Comparison of ENCODE assay signal across 25 cellular contexts in genomic region chr22:22891139-22891621, GRCh38. TPM values are rescaled to one million over a fixed set of nuclear protein-coding genes. Genes with fewer than 3 reads are reported as not detected.
DNase-seq lines count a peak whose midpoint lies in the region; ATAC-seq and TF ChIP-seq lines count a peak whose summit lies in the region.
"Had no signal": no experiment of that assay in that cellular context is flagged by ENCODE, and none has a peak within 500 bp of the region (broad histone marks: within the 10 kb centered on the region; RNA-seq: fewer than 3 reads in every experiment).

No MANE protein-coding gene starts in this region.

- H3K9me2 ChIP-seq in Karpas-422 (replicated peaks; ENCODE audit: insufficient read depth, low read length), result no peaks in the 10 kb centered on the region
- H3K9me2 ChIP-seq: SK-N-SH had no signal

- POLR2A ChIA-PET in activated B cell treated with CpG ODN at 0.5 μM for 24 hours (lab: Charles Lee), result interaction anchor here (0.8 to 9.9 kb wide), 2 partner anchors 43 to 62 kb away, joined by 3 to 230 read pairs; no protein-coding TSS in a partner anchor

- H3K9me3 Mint-ChIP-seq in stimulated activated naive CD8-positive, alpha-beta T cell treated with anti-CD3 and anti-CD28 coated beads, Interleukin-15, Interleukin-2, amounts not matched to agents 100 ng/mL and 50 ng/mL, for 24 hours, result no peaks in the 10 kb centered on the region
- H3K9me3 Mint-ChIP-seq in stimulated activated naive CD8-positive, alpha-beta T cell treated with anti-CD3 and anti-CD28 coated beads, Interleukin-15, amount 100 ng/mL, for 72 hours, result no peaks in the 10 kb centered on the region
- H3K9me3 Mint-ChIP-seq in activated B cell treated with CpG ODN at 0.5 μM for 24 hours (no peaks in the 10 kb centered on the region), endothelial cell (ENCODE audit: unreplicated experiment) (no peaks in the 10 kb centered on the region)
- H3K9me3 Mint-ChIP-seq: GM23338, T-cell had no signal

- H3K36me3 ChIP-seq in Karpas-422 (ENCODE audit: insufficient read depth, low read length), result no peaks in the 10 kb centered on the region; the same call in 1 of the 2 replicates
- H3K36me3 ChIP-seq: HAP-1 had no signal

- H3K27me3 ChIP-seq in Karpas-422 (ENCODE audit: low read length), result no peaks in the 10 kb centered on the region

- no peak for ATAC-seq in stimulated activated naive CD8-positive, alpha-beta T cell treated with anti-CD3 and anti-CD28 coated beads, Interleukin-15, amount 100 ng/mL, for 72 hours
- ATAC-seq in activated B cell treated with CpG ODN at 0.5 μM for 24 hours (ENCODE audit: low read depth), result no peak
- ATAC-seq: GM23338, HepG2, Panc1, T-cell had no signal

- no peak overlapping the region for H3K27ac Mint-ChIP-seq in stimulated activated naive CD8-positive, alpha-beta T cell treated with anti-CD3 and anti-CD28 coated beads, Interleukin-15, Interleukin-2, amounts not matched to agents 100 ng/mL and 50 ng/mL, for 24 hours
- H3K27ac Mint-ChIP-seq in stimulated activated naive CD8-positive, alpha-beta T cell treated with anti-CD3 and anti-CD28 coated beads, Interleukin-15, amount 100 ng/mL, for 72 hours, result no peak overlapping the region
- H3K27ac Mint-ChIP-seq in activated B cell treated with CpG ODN at 0.5 μM for 24 hours, result peak overlapping the region; percentile 71
- no peak overlapping the region for H3K27ac Mint-ChIP-seq in endothelial cell (ENCODE audit: unreplicated experiment)
- H3K27ac Mint-ChIP-seq: CD14-positive monocyte, GM23338, T-cell had no signal

- DNase-seq in stimulated activated naive CD8-positive, alpha-beta T cell treated with anti-CD3 and anti-CD28 coated beads, Interleukin-15, amount 100 ng/mL, for 72 hours, result no peak
- DNase-seq in Karpas-422 (no peak), activated B cell treated with CpG ODN at 0.5 μM for 24 hours (no peak), endothelial cell (ENCODE audit: low spot score) (no peak), iPS-NIHi7 (ENCODE audit: extremely low spot score) (no peak)
- DNase-seq in activated CD4-positive, alpha-beta T cell treated with anti-CD3 and anti-CD28 coated beads, Interleukin-2, amount 50 U/mL, for 4 hours, result no peak
- DNase-seq: 8988T, EL, GF-D8, KG1, NCI-H1417 treated with DMSO at 0.1 percent for 48 hours, NCI-H187, NCI-H2107, SIG-M5, SK-N-SH, T-cell had no signal

- peaks cover 30% of the 10 kb centered on the region for H4K20me1 ChIP-seq in Karpas-422 (ENCODE audit: insufficient read depth, low read depth, low read length)

- no peak overlapping the region for H3K27ac ChIP-seq in Karpas-422 (ENCODE audit: low read length)
- H3K27ac ChIP-seq: HL-60 had no signal

- peak overlapping the region; percentile 32 for H3K4me3 Mint-ChIP-seq in stimulated activated naive CD8-positive, alpha-beta T cell treated with anti-CD3 and anti-CD28 coated beads, Interleukin-15, Interleukin-2, amounts not matched to agents 100 ng/mL and 50 ng/mL, for 24 hours
- H3K4me3 Mint-ChIP-seq in stimulated activated naive CD8-positive, alpha-beta T cell treated with anti-CD3 and anti-CD28 coated beads, Interleukin-15, amount 100 ng/mL, for 72 hours, result no peak overlapping the region
- H3K4me3 Mint-ChIP-seq in activated B cell treated with CpG ODN at 0.5 μM for 24 hours, result peak overlapping the region; percentile 93
- H3K4me3 Mint-ChIP-seq in endothelial cell (ENCODE audit: unreplicated experiment), result no peak overlapping the region
- H3K4me3 Mint-ChIP-seq: CD14-positive monocyte, GM23338, T-cell had no signal

- H3K4me1 ChIP-seq in Karpas-422 (ENCODE audit: low read length), result peaks cover 98% of the 10 kb centered on the region
- H3K4me1 ChIP-seq: HAP-1 had no signal

- CTCF ChIA-PET in activated B cell treated with CpG ODN at 0.5 μM for 24 hours (lab: Charles Lee), result no interaction called here

- H2AFZ ChIP-seq in Karpas-422 (ENCODE audit: low read length), result no peak overlapping the region
- H2AFZ ChIP-seq: GM23338 had no signal

- no peaks in the 10 kb centered on the region for H3K79me2 ChIP-seq in Karpas-422 (ENCODE audit: low read length)

- TF ChIP-seq CTCF in activated B cell treated with CpG ODN at 0.5 μM for 24 hours (IDR thresholded peaks at IDR 0.05) (no peak), endothelial cell (IDR thresholded peaks at IDR 0.05; ENCODE audit: unreplicated experiment) (no peak)

- no peaks in the 10 kb centered on the region for H3K9me3 ChIP-seq in Karpas-422 (ENCODE audit: low read length)
- H3K9me3 ChIP-seq: HAP-1, SK-N-SH had no signal

- H3K27me3 Mint-ChIP-seq in stimulated activated naive CD8-positive, alpha-beta T cell treated with anti-CD3 and anti-CD28 coated beads, Interleukin-15, Interleukin-2, amounts not matched to agents 100 ng/mL and 50 ng/mL, for 24 hours, result peaks cover 43% of the 10 kb centered on the region
- peaks cover 77% of the 10 kb centered on the region for H3K27me3 Mint-ChIP-seq in stimulated activated naive CD8-positive, alpha-beta T cell treated with anti-CD3 and anti-CD28 coated beads, Interleukin-15, amount 100 ng/mL, for 72 hours
- H3K27me3 Mint-ChIP-seq in activated B cell treated with CpG ODN at 0.5 μM for 24 hours (peaks cover 8% of the 10 kb centered on the region), endothelial cell (ENCODE audit: unreplicated experiment) (peaks cover 6% of the 10 kb centered on the region)

- H3K9ac ChIP-seq in Karpas-422 (ENCODE audit: low read length), result peak overlapping the region; percentile 5; the same call in 1 of the 2 replicates
- H3K9ac ChIP-seq: SK-N-SH had no signal

- H3K4me3 ChIP-seq in Karpas-422 (ENCODE audit: low read length), result 0 out of 2 replicates have a peak overlapping the region, but pooled peaks have one; percentile 5
- H3K4me3 ChIP-seq: GM23338, HAP-1 had no signal

- H3K36me3 Mint-ChIP-seq in stimulated activated naive CD8-positive, alpha-beta T cell treated with anti-CD3 and anti-CD28 coated beads, Interleukin-15, Interleukin-2, amounts not matched to agents 100 ng/mL and 50 ng/mL, for 24 hours (ENCODE audit: low read depth), result no peaks in the 10 kb centered on the region
- peaks cover 48% of the 10 kb centered on the region for H3K36me3 Mint-ChIP-seq in activated B cell treated with CpG ODN at 0.5 μM for 24 hours (ENCODE audit: low read depth)
- no peaks in the 10 kb centered on the region for H3K36me3 Mint-ChIP-seq in endothelial cell (ENCODE audit: low read depth, unreplicated experiment)
- H3K36me3 Mint-ChIP-seq: T-cell had no signal

- intact Hi-C loops in activated B cell treated with CpG ODN at 0.5 μM for 24 hours (cut with micrococcal nuclease), result no loop called here

- H3K4me1 Mint-ChIP-seq in stimulated activated naive CD8-positive, alpha-beta T cell treated with anti-CD3 and anti-CD28 coated beads, Interleukin-15, Interleukin-2, amounts not matched to agents 100 ng/mL and 50 ng/mL, for 24 hours (ENCODE audit: low read depth), result peaks cover 17% of the 10 kb centered on the region
- H3K4me1 Mint-ChIP-seq in stimulated activated naive CD8-positive, alpha-beta T cell treated with anti-CD3 and anti-CD28 coated beads, Interleukin-15, amount 100 ng/mL, for 72 hours, result peaks cover 4% of the 10 kb centered on the region
- H3K4me1 Mint-ChIP-seq in activated B cell treated with CpG ODN at 0.5 μM for 24 hours, result peaks cover 70% of the 10 kb centered on the region
- no peaks in the 10 kb centered on the region for H3K4me1 Mint-ChIP-seq in endothelial cell (ENCODE audit: unreplicated experiment)
- H3K4me1 Mint-ChIP-seq: GM23338, T-cell had no signal

- H3K4me2 ChIP-seq in Karpas-422 (ENCODE audit: low read depth, low read length, poor library complexity, severe bottlenecking), result peak overlapping the region; percentile 21
- H3K4me2 ChIP-seq: GM23338, SK-N-SH had no signal

RNA-seq across cellular contexts. Expression of gene IGLL5, which starts 3.6 kb away (rescaled TPM):
- total RNA-seq in Karpas-422 (2014; rRNA removed; shearing (Covaris generic); ENCODE audit: low replicate concordance), result 1.1 and 8.3 TPM in 2 replicates
- total RNA-seq in activated B cell treated with CpG ODN at 0.5 μM for 24 hours, result 189 and 195 TPM in 2 replicates
- total RNA-seq in endothelial cell (ENCODE audit: unreplicated experiment), result not detected
- total RNA-seq: GM23338, HepG2, HT-29, NCI-H460 had no signal

Comparison
In these comparisons a context has a peak if more than half of its experiments do, and no peak if none do; other contexts are left out.
1. H3K4me3 Mint-ChIP-seq: peak in stimulated activated naive CD8-positive, alpha-beta T cell treated with anti-CD3 and anti-CD28 coated beads, Interleukin-15, Interleukin-2, amounts not matched to agents 100 ng/mL and 50 ng/mL, for 24 hours (single experiment) and activated B cell treated with CpG ODN at 0.5 μM for 24 hours (single experiment); none in stimulated activated naive CD8-positive, alpha-beta T cell treated with anti-CD3 and anti-CD28 coated beads, Interleukin-15, amount 100 ng/mL, for 72 hours (0 of 2) and endothelial cell (single experiment).
2. RNA of gene IGLL5, which starts 3.6 kb away (total RNA-seq): 189 to 195 TPM in activated B cell treated with CpG ODN at 0.5 μM for 24 hours; 1.1 to 8.3 TPM in Karpas-422 and not detected in endothelial cell (single experiment); every median in the first group is over 10 times any median in the second.